ENCODE assay signal across 8 cellular contexts in genomic region chr16:70523013-70523620, GRCh38. TPM values are rescaled to one million over a fixed set of nuclear protein-coding genes. Genes with fewer than 3 reads are reported as not detected.
DNase-seq lines count a peak whose midpoint lies in the region; ATAC-seq and TF ChIP-seq lines count a peak whose summit lies in the region.

COG4 (minus strand) TSS chr16:70523554; CDS start chr16:70523543, 11 bp downstream.

- no peak within 1 kb of the TSS for H3T11ph ChIP-seq in H9 (ENCODE audit: low read length)

- H3K9me3 Mint-ChIP-seq in H9: no peaks in the 10 kb centered on the region; a peak in 1 of 5 replicates

- no peak within 1 kb of the TSS for H3K56ac ChIP-seq in H9 (ENCODE audit: insufficient read length, low read depth, low read length)

- no peak within 1 kb of the TSS for H4K8ac ChIP-seq in H9 (replicated peaks; ENCODE audit: insufficient read length, low read depth, low read length)

- no peaks in the 10 kb centered on the region for H3K27me3 Mint-ChIP-seq in H9 (ENCODE audit: low read depth)

- H3K9me3 ChIP-seq in H9 (ENCODE audit: control insufficient read depth, low read depth, low read length) (no peaks in the 10 kb centered on the region), prostate gland (no peaks in the 10 kb centered on the region)

- H3K27me3 ChIP-seq in H9 (ENCODE audit: insufficient read depth, low read length): no peaks in the 10 kb centered on the region
- H3K27me3 ChIP-seq in prostate gland (replicated peaks; ENCODE audit: insufficient read depth): no peaks in the 10 kb centered on the region

- peaks cover 7% of the 10 kb centered on the region; the same call in 1 of the 2 replicates for H3K4me1 ChIP-seq in H9 (ENCODE audit: insufficient read depth, low read length)
- H3K4me1 ChIP-seq in prostate gland (replicated peaks): peaks cover 8% of the 10 kb centered on the region
- H3K4me1 ChIP-seq in urinary bladder (ENCODE audit: insufficient read depth): no peaks in the 10 kb centered on the region

- peaks cover 26 to 44% (median 35%) of the 10 kb centered on the region in 3 experiments for H3K36me3 Mint-ChIP-seq in H9 (ENCODE audit: insufficient read depth in 1 of 3, low read depth in 3 of 3)

- peak; percentile 93 for ATAC-seq in left ventricle myocardium superior

- H2AK5ac ChIP-seq in H9 (ENCODE audit: insufficient read length, low read length): no peak within 1 kb of the TSS

- no peak within 1 kb of the TSS; the same call in 1 of the 2 replicates for H3K4ac ChIP-seq in H9 (ENCODE audit: low read depth, low read length)

- H2BK12ac ChIP-seq in H9 (ENCODE audit: insufficient read length, low read depth, low read length): peak within 1 kb of the TSS; percentile 22

- intact Hi-C loops in left ventricle myocardium superior (cut with micrococcal nuclease) (no loop called here), prostate gland (cut with DNase I) (loop anchor here (5.0 kb wide), 1 partner anchor 151 kb away; no protein-coding TSS in a partner anchor)

- peak within 1 kb of the TSS; percentile 98 for H4K5ac ChIP-seq in H9 (ENCODE audit: insufficient read length, low read depth, low read length)

- H3K27ac Mint-ChIP-seq in H9: peak within 1 kb of the TSS; percentile 99

- peak within 1 kb of the TSS; percentile 95 for H3K14ac ChIP-seq in H9 (ENCODE audit: insufficient read depth, low read length)

- peak within 1 kb of the TSS; percentile 69 for H3K4me2 ChIP-seq in H9 (ENCODE audit: insufficient read depth, insufficient read length, low read length)

- no peak within 1 kb of the TSS for H3K23ac ChIP-seq in H9 (ENCODE audit: insufficient read length, low read depth, low read length)

- H3K18ac ChIP-seq in H9 (ENCODE audit: insufficient read length, low read depth, low read length): peak within 1 kb of the TSS; percentile 98

- peak within 1 kb of the TSS; percentile 15 for H4K91ac ChIP-seq in H9 (ENCODE audit: insufficient read length, low read depth, low read length)

- TF ChIP-seq POLR2A in prostate gland (IDR thresholded peaks at IDR 0.05): peak; percentile 49

- H2BK5ac ChIP-seq in H9 (ENCODE audit: insufficient read length, low read length): peak within 1 kb of the TSS; percentile 43

- H2AFZ ChIP-seq in H9 (ENCODE audit: low read length): peak within 1 kb of the TSS; percentile 27

- H3K27ac ChIP-seq in H9 (ENCODE audit: insufficient read length, low read depth, low read length) (peak within 1 kb of the TSS; percentile 58), prostate gland (peak within 1 kb of the TSS; percentile 86 to 89), urinary bladder (ENCODE audit: low read depth) (peak within 1 kb of the TSS; percentile 82)

- no peak within 1 kb of the TSS for H2BK15ac ChIP-seq in H9 (ENCODE audit: low read depth, low read length)

- peak within 1 kb of the TSS; percentile 97 for H3K9ac ChIP-seq in H9 (ENCODE audit: extremely low read depth, insufficient read length, low read length)

- TF ChIP-seq CTCF in H9 (conservative IDR thresholded peaks at IDR 0.05) (no peak), prostate gland (IDR thresholded peaks at IDR 0.05) (peak in 1 of 4 experiments; percentile 2)

- H3K79me2 ChIP-seq in H9 (ENCODE audit: insufficient read depth, low read length): peaks cover 31% of the 10 kb centered on the region; the same call in 1 of the 2 replicates

- H3K4me3 ChIP-seq in prostate gland (peak within 1 kb of the TSS; percentile 63), urinary bladder (ENCODE audit: low read depth, low read length) (peak within 1 kb of the TSS; percentile 64)

- H2BK120ac ChIP-seq in H9 (ENCODE audit: low read depth, low read length, poor library complexity, severe bottlenecking): peak within 1 kb of the TSS; percentile 90

- H3K4me3 Mint-ChIP-seq in H9: peak within 1 kb of the TSS; percentile 93 to 97

- H3K79me1 ChIP-seq in H9 (ENCODE audit: insufficient read depth, low read depth, low read length, poor library complexity, severe bottlenecking): peaks cover 3% of the 10 kb centered on the region

- peaks cover 26 to 30% of the 10 kb centered on the region in 2 experiments for H3K4me1 Mint-ChIP-seq in H9

- WGBS in H9 (ENCODE audit: extremely low coverage, insufficient read length, low lambda C conversion rate): no CpG with 5 or more reads among the region's 34 CpGs
- 0% methylated on average over 34 of the region's 34 CpGs for WGBS in prostate gland
- WGBS in urinary bladder: under 1% methylated on average over 34 of the region's 34 CpGs

- H3K36me3 ChIP-seq in prostate gland: peaks cover 0 to 2% of the 10 kb centered on the region in 2 donors
- peaks cover 1% of the 10 kb centered on the region for H3K36me3 ChIP-seq in urinary bladder (ENCODE audit: insufficient read depth)

- no peak within 1 kb of the TSS for H2BK20ac ChIP-seq in H9 (ENCODE audit: low read depth, low read length, poor library complexity, severe bottlenecking)

- no peaks in the 10 kb centered on the region for H4K20me1 ChIP-seq in H9 (ENCODE audit: control insufficient read depth, insufficient read depth, insufficient read length)

- H3K23me2 ChIP-seq in H9 (ENCODE audit: insufficient read length, low read depth, low read length, poor library complexity, severe bottlenecking): peaks cover 10% of the 10 kb centered on the region

- DNase-seq in EL (peak; percentile 85), H9 (peak; percentile 83), NCI-H1092 treated with DMSO at 0.1 percent for 48 hours (lab: John Stamatoyannopoulos, UW) (peak; percentile 83), T-helper 2 cell (peak; percentile 80 to 94 (median 87)), amygdala (lab: John Stamatoyannopoulos, UW) (peak; percentile 24 to 90 (median 72)), left ventricle myocardium superior (peak; percentile 92), prostate gland (ENCODE audit: low spot score) (peak; percentile 77)

RNA-seq across cellular contexts. Expression of gene COG4, which starts in this region (rescaled TPM):
- total RNA-seq in H9 (2021) (51.9 and 54.1 TPM in 2 replicates), left ventricle myocardium superior (48.7 TPM), prostate gland (10 to 100 TPM; 34.6 to 62.0 TPM), urinary bladder (34.6 TPM)
- 47.8 TPM for polyA plus RNA-seq in urinary bladder

Comparison
In these comparisons a context has a peak if more than half of its experiments do, and no peak if none do; other contexts are left out.
1. Peak in every context shown above with its lines: DNase-seq, ATAC-seq, H3K4me3 ChIP-seq and H3K27ac ChIP-seq.